ENCODE assay signal across 9 cellular contexts in the genomic region with DNA sequence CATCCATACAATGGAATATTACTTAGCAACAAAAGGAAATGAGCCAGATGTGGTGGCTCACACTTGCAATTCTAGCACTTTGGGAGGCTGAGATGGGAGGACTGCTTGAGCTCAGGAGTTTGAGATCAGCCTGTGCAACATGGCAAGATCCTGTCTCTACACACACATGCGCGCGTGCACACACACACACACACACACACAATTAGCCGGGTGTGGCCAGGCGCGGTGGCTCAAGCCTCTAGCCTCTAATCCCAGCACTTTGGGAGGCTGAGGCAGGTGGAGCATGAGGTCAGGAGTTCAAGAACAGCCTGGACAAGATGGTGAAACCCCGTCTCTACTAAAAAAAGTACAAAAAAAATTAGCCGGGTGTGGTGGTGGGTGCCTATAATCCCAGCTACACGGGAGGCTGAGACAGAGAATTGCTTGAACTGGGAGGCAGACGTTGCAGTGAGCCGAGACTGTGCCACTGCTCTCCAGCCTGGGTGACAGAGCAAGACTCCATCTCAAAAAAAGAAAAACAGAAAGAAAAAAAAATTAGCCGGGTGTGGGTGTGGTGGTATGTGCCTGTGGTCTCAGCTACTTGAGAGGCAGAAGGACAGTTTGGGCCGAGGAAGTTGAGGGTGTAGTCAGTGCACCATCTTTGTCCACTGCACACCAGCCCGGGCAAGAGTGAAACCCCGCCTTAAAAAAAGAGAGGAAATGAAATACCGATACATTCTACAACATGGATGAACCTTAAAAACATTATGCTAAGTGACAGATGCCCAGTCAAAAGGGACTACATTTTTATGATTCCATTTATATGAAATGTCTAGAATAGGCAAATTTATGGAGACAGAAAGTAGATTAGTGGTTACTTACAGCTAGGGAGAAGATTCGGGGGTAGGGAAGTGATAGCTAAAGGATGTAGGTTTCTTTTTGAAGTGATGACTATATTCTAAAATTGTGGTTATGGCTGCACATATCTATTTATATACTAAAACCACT. TPM values are rescaled to one million over a fixed set of nuclear protein-coding genes. Genes with fewer than 3 reads are reported as not detected.
DNase-seq lines count a peak whose midpoint lies in the region; ATAC-seq and TF ChIP-seq lines count a peak whose summit lies in the region.
"Had no signal": no experiment of that assay in that cellular context is flagged by ENCODE, and none has a peak within 500 bp of the region (broad histone marks: within the 10 kb centered on the region; RNA-seq: fewer than 3 reads in every experiment).

No MANE protein-coding gene starts in this region.

- no peak for DNase-seq in activated T-cell treated with anti-CD3 and anti-CD28 coated beads, Interleukin-2, amount 50 U/mL, for 4 hours
- no peak for DNase-seq in type B pancreatic cell (ENCODE audit: extremely low spot score, unreplicated experiment)
- DNase-seq in NCI-H2107 treated with DMSO at 0.1 percent for 48 hours (lab: John Stamatoyannopoulos, UW; ENCODE audit: unreplicated experiment): no peak
- no peak for DNase-seq in NCI-H1436 (lab: John Stamatoyannopoulos, UW)
- no peak for DNase-seq in NCI-H526 (lab: John Stamatoyannopoulos, UW)
- DNase-seq: SHP77 had no signal

- H3K27ac ChIP-seq in BLaER1: peak overlapping the region; percentile 54; the same call in 1 of the 2 replicates

- H3K4me3 Mint-ChIP-seq in activated T-cell treated with anti-CD3 and anti-CD28 coated beads, Interleukin-2, amount 50 U/mL, for 4 hours: peak overlapping the region; percentile 71
- H3K4me3 Mint-ChIP-seq in type B pancreatic cell: no peak overlapping the region

- H3K4me3 ChIP-seq in BLaER1: peak overlapping the region; percentile 24

- no peak overlapping the region for H3K27ac Mint-ChIP-seq in type B pancreatic cell

- H3K36me3 ChIP-seq in BLaER1: peaks cover 87% of the 10 kb centered on the region

- no peaks in the 10 kb centered on the region for H3K9me3 Mint-ChIP-seq in activated T-cell treated with anti-CD3 and anti-CD28 coated beads, Interleukin-2, amount 50 U/mL, for 4 hours
- H3K9me3 Mint-ChIP-seq in type B pancreatic cell: peaks cover 5% of the 10 kb centered on the region

- no peak overlapping the region for H3K9ac ChIP-seq in BLaER1

- peaks cover 23% of the 10 kb centered on the region for H3K4me1 ChIP-seq in BLaER1

- H3K4me1 Mint-ChIP-seq in activated T-cell treated with anti-CD3 and anti-CD28 coated beads, Interleukin-2, amount 50 U/mL, for 4 hours (ENCODE audit: low read depth): peaks cover 29% of the 10 kb centered on the region
- H3K4me1 Mint-ChIP-seq in type B pancreatic cell (ENCODE audit: unreplicated experiment): no peaks in the 10 kb centered on the region

- ATAC-seq in GM19351 (IDR thresholded peaks at IDR 0.05; ENCODE audit: unreplicated experiment): peak; percentile 71
- ATAC-seq in HG03159 (IDR thresholded peaks at IDR 0.05; ENCODE audit: unreplicated experiment): peak; percentile 52
- peak; percentile 91 to 92 for ATAC-seq in activated T-cell treated with anti-CD3 and anti-CD28 coated beads, Interleukin-2, amount 50 U/mL, for 4 hours

- peaks cover 22% of the 10 kb centered on the region for H3K9me3 ChIP-seq in BLaER1

- no peaks in the 10 kb centered on the region for H3K27me3 ChIP-seq in BLaER1

- TF ChIP-seq CTCF in type B pancreatic cell (conservative IDR thresholded peaks at IDR 0.05): no peak

- H3K36me3 Mint-ChIP-seq in activated T-cell treated with anti-CD3 and anti-CD28 coated beads, Interleukin-2, amount 50 U/mL, for 4 hours (ENCODE audit: insufficient read depth): peaks cover 43% of the 10 kb centered on the region
- peaks cover 46% of the 10 kb centered on the region for H3K36me3 Mint-ChIP-seq in type B pancreatic cell

- no peaks in the 10 kb centered on the region for H4K20me1 ChIP-seq in BLaER1

- H3K4me2 ChIP-seq in BLaER1: peak overlapping the region; percentile 53

- no peaks in the 10 kb centered on the region for H3K27me3 Mint-ChIP-seq in activated T-cell treated with anti-CD3 and anti-CD28 coated beads, Interleukin-2, amount 50 U/mL, for 4 hours (ENCODE audit: low read depth)
- no peaks in the 10 kb centered on the region for H3K27me3 Mint-ChIP-seq in type B pancreatic cell

RNA-seq across cellular contexts. Expression of a gene that starts 52.5 kb away (rescaled TPM):
- 10 to 100 TPM; 53.9 to 57.2 (median 54.2) TPM for total RNA-seq in activated T-cell treated with anti-CD3 and anti-CD28 coated beads, Interleukin-2, amount 50 U/mL, for 4 hours
- total RNA-seq in type B pancreatic cell (ENCODE audit: low replicate concordance): 7.6 and 16.0 TPM in 2 replicates
